ENCODE assay signal across 23 cellular contexts in genomic region chr1:10059329-10059691, GRCh38. TPM values are rescaled to one million over a fixed set of nuclear protein-coding genes. Genes with fewer than 3 reads are reported as not detected.
DNase-seq lines count a peak whose midpoint lies in the region; ATAC-seq and TF ChIP-seq lines count a peak whose summit lies in the region.
"Had no signal": no experiment of that assay in that cellular context is flagged by ENCODE, and none has a peak within 500 bp of the region (broad histone marks: within the 10 kb centered on the region; RNA-seq: fewer than 3 reads in every experiment).

No MANE protein-coding gene starts in this region.

- CTCF ChIA-PET in PC-9 (lab: Charles Lee), result no interaction called here

- peaks cover 22% of the 10 kb centered on the region for H3K79me2 ChIP-seq in PC-9 (ENCODE audit: low read depth)

- peaks cover 32 to 59% of the 10 kb centered on the region in 2 donors for H3K4me1 ChIP-seq in gastrocnemius medialis
- peaks cover 5% of the 10 kb centered on the region for H3K4me1 ChIP-seq in PC-9 (replicated peaks; ENCODE audit: insufficient read depth)

- peak in 1 of 2 donors; percentile 46 for ATAC-seq in gastrocnemius medialis
- ATAC-seq: activated T-cell treated with anti-CD3 and anti-CD28 coated beads, Interleukin-2, amount 50 U/mL, for 72 hours; HCT116 had no signal

- H3K4me2 ChIP-seq in PC-9, result no peak overlapping the region

- H4K20me1 ChIP-seq in PC-9 (ENCODE audit: insufficient read depth), result peaks cover 3% of the 10 kb centered on the region

- no peak for TF ChIP-seq CTCF in gastrocnemius medialis (IDR thresholded peaks at IDR 0.05 in 4 of 5, conservative IDR thresholded peaks at IDR 0.05 in 1 of 5)
- no peak for TF ChIP-seq CTCF in PC-9 (conservative IDR thresholded peaks at IDR 0.05)

- in situ Hi-C loops in gastrocnemius medialis (cut with MboI; ENCODE audit: low sequenced_read_pairs in 4 of 4), result no loop called here

- DNase-seq in NCI-H2227 (lab: John Stamatoyannopoulos, UW; ENCODE audit: unreplicated experiment) (peak; percentile 14), NCI-H2227 treated with DMSO at 0.1 percent for 48 hours (lab: John Stamatoyannopoulos, UW) (no peak), NCI-H2107 treated with DMSO at 0.1 percent for 48 hours (lab: John Stamatoyannopoulos, UW; ENCODE audit: unreplicated experiment) (peak; percentile 11), dermis blood vessel endothelial cell (peak; percentile 64), gastrocnemius medialis (peak in 1 of 2 donors; percentile 18), NCI-H146 (lab: John Stamatoyannopoulos, UW) (no peak), PC-9 (no peak), HPDE6-E6E7 (ENCODE audit: extremely low spot score) (no peak)
- DNase-seq: 8988T; activated naive CD4-positive, alpha-beta T cell treated with anti-CD3 and anti-CD28 coated beads for 36 hours; activated T-cell treated with anti-CD3 and anti-CD28 coated beads, Interleukin-2, amount 50 U/mL, for 72 hours; CD8-positive, alpha-beta memory T cell; DND-41; effector CD4-positive, alpha-beta T cell; KG1; NCI-H1694 treated with DMSO at 0.1 percent for 48 hours; NCI-H526; retina; stimulated activated CD4-positive, alpha-beta T cell treated with anti-CD3 and anti-CD28 coated beads, Interleukin-12 subunit alpha, Interleukin-12 subunit beta, amount 100 ng/mL, for 4 hours; stomach had no signal

- H3K4me3 ChIP-seq in gastrocnemius medialis (no peak overlapping the region), PC-9 (no peak overlapping the region)
- H3K4me3 ChIP-seq: cardiac muscle cell, esophagus muscularis mucosa, stomach had no signal

- no peak for TF ChIP-seq POLR2A in gastrocnemius medialis (IDR thresholded peaks at IDR 0.05)

- H3K36me3 ChIP-seq in gastrocnemius medialis (no peaks in the 10 kb centered on the region), PC-9 (ENCODE audit: low read depth) (no peaks in the 10 kb centered on the region)
- H3K36me3 ChIP-seq: cardiac muscle cell, esophagus muscularis mucosa had no signal

- H3K27ac ChIP-seq in gastrocnemius medialis, result peak overlapping the region; percentile 26 to 48 (median 29)
- H3K27ac ChIP-seq in PC-9, result no peak overlapping the region
- H3K27ac ChIP-seq: cardiac muscle cell had no signal

- H3K27me3 ChIP-seq in gastrocnemius medialis (no peaks in the 10 kb centered on the region), PC-9 (ENCODE audit: insufficient read depth, low read depth) (no peaks in the 10 kb centered on the region)
- H3K27me3 ChIP-seq: cardiac muscle cell, esophagus muscularis mucosa, stomach had no signal

- H2AFZ ChIP-seq in PC-9, result no peak overlapping the region

- BruUV-seq in PC-9 (replicated peaks; lab: Mats Ljungman, UMichigan), result no TSS peak

- POLR2A ChIA-PET in PC-9 (lab: Charles Lee; ENCODE audit: unreplicated experiment), result interaction anchor here (0.6 kb wide), 1 partner anchor 54 kb away, joined by 19 read pairs; no protein-coding TSS in a partner anchor

- H3K9me3 ChIP-seq in gastrocnemius medialis (no peaks in the 10 kb centered on the region), PC-9 (ENCODE audit: insufficient read depth, low read depth) (no peaks in the 10 kb centered on the region)
- H3K9me3 ChIP-seq: esophagus muscularis mucosa, stomach had no signal

- no peaks in the 10 kb centered on the region for H3F3A ChIP-seq in PC-9 (ENCODE audit: insufficient read depth, low read depth)

- intact Hi-C loops in gastrocnemius medialis (cut with DNase I; ENCODE audit: low total_unique reads) (no loop called here), PC-9 (cut with micrococcal nuclease; ENCODE audit: unreplicated experiment) (no loop called here)

- no peaks in the 10 kb centered on the region for H3K9me2 ChIP-seq in PC-9 (ENCODE audit: insufficient read depth)

RNA-seq across cellular contexts. Expression of gene UBE4B, which starts 26.6 kb away (rescaled TPM):
- total RNA-seq in dermis blood vessel endothelial cell, result 23.0 and 44.9 TPM in 2 replicates
- total RNA-seq in gastrocnemius medialis, result 100 to 1,000 TPM in 2 of 4 donors, 10 to 100 TPM in 2; 42.6 to 143 (median 98.2) TPM
- total RNA-seq in PC-9 (2021), result 54.3 and 59.1 TPM in 2 replicates

Comparison
In these comparisons a context has a peak if more than half of its experiments do, and no peak if none do; other contexts are left out.
1. DNase-seq: peak in NCI-H2227 (single experiment), NCI-H2107 treated with DMSO at 0.1 percent for 48 hours (single experiment) and dermis blood vessel endothelial cell (single experiment); none in NCI-H2227 treated with DMSO at 0.1 percent for 48 hours (single experiment), NCI-H146 (single experiment), PC-9 (0 of 2) and HPDE6-E6E7 (single experiment).